In the genomic region with DNA sequence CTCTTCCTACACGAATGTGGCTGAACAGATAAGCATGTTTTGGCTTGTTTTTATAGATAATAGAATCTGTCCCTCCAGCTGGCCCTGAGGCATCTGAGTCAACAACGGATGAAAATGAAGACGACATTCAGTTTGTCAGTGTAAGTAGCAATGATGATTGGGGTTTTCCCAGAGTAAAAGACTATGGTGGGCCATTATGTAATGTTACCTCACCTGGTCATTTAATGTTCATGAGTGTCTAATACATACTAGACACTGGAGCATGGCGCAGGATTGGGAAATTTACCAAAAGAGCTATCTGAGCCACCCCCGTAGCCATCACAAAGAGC, we compare ENCODE assay signal across 8 cellular contexts. TPM values are rescaled to one million over a fixed set of nuclear protein-coding genes. Genes with fewer than 3 reads are reported as not detected.
DNase-seq lines count a peak whose midpoint lies in the region; ATAC-seq, FAIRE-seq and TF ChIP-seq lines count a peak whose summit lies in the region.
"Not testable (repeated sequence)": the region's sequence is repeated elsewhere in the genome, so short reads cannot be mapped to it uniquely, and the experiment has no call there.

No MANE protein-coding gene starts in this region.

- H3K27ac Mint-ChIP-seq in activated naive CD8-positive, alpha-beta T cell treated with anti-CD3 and anti-CD28 coated beads, Interleukin-2, amount 50 U/mL, for 24 hours; stimulated activated effector memory CD8-positive, alpha-beta T cell treated with anti-CD3 and anti-CD28 coated beads, Interleukin-12 subunit alpha, Interleukin-12 subunit beta, amount 100 ng/mL, for 72 hours: not testable (repeated sequence)

- ATAC-seq in GM19025 (IDR thresholded peaks at IDR 0.05; ENCODE audit: low read depth, unreplicated experiment): peak; percentile 20
- peak; percentile 23 for ATAC-seq in GM21423 (IDR thresholded peaks at IDR 0.05; ENCODE audit: unreplicated experiment)
- ATAC-seq in HG02759 (IDR thresholded peaks at IDR 0.05; ENCODE audit: unreplicated experiment): peak; percentile 23
- ATAC-seq in HG03097 (IDR thresholded peaks at IDR 0.05; ENCODE audit: low FRiP score, unreplicated experiment): peak; percentile 19
- ATAC-seq in HG03571 (IDR thresholded peaks at IDR 0.05; ENCODE audit: unreplicated experiment): peak; percentile 20
- ATAC-seq in activated naive CD8-positive, alpha-beta T cell treated with anti-CD3 and anti-CD28 coated beads, Interleukin-2, amount 50 U/mL, for 24 hours: peak; percentile 18
- peak; percentile 57 for ATAC-seq in stimulated activated effector memory CD8-positive, alpha-beta T cell treated with anti-CD3 and anti-CD28 coated beads, Interleukin-12 subunit alpha, Interleukin-12 subunit beta, amount 100 ng/mL, for 72 hours

- H3K4me1 Mint-ChIP-seq in activated naive CD8-positive, alpha-beta T cell treated with anti-CD3 and anti-CD28 coated beads, Interleukin-2, amount 50 U/mL, for 24 hours: peaks cover 25% of the 10 kb centered on the region
- peaks cover 21% of the 10 kb centered on the region for H3K4me1 Mint-ChIP-seq in stimulated activated effector memory CD8-positive, alpha-beta T cell treated with anti-CD3 and anti-CD28 coated beads, Interleukin-12 subunit alpha, Interleukin-12 subunit beta, amount 100 ng/mL, for 72 hours

- TF ChIP-seq POLR2A in GM12892 (IDR thresholded peaks at IDR 0.05; ENCODE audit: low read depth, low read length): not testable (repeated sequence)

- not testable (repeated sequence) for H3K9me3 Mint-ChIP-seq in activated naive CD8-positive, alpha-beta T cell treated with anti-CD3 and anti-CD28 coated beads, Interleukin-2, amount 50 U/mL, for 24 hours; stimulated activated effector memory CD8-positive, alpha-beta T cell treated with anti-CD3 and anti-CD28 coated beads, Interleukin-12 subunit alpha, Interleukin-12 subunit beta, amount 100 ng/mL, for 72 hours

- not testable (repeated sequence) for DNase-seq in GM12892 (ENCODE audit: insufficient read length); activated naive CD8-positive, alpha-beta T cell treated with anti-CD3 and anti-CD28 coated beads, Interleukin-2, amount 50 U/mL, for 24 hours; stimulated activated effector memory CD8-positive, alpha-beta T cell treated with anti-CD3 and anti-CD28 coated beads, Interleukin-12 subunit alpha, Interleukin-12 subunit beta, amount 100 ng/mL, for 72 hours (ENCODE audit: low spot score in 2 of 2)

- FAIRE-seq in GM12892 (lab: Jason Lieb, UNC): peak; percentile 98

- peaks cover 33% of the 10 kb centered on the region for H3K36me3 Mint-ChIP-seq in activated naive CD8-positive, alpha-beta T cell treated with anti-CD3 and anti-CD28 coated beads, Interleukin-2, amount 50 U/mL, for 24 hours (ENCODE audit: low read depth)
- H3K36me3 Mint-ChIP-seq in stimulated activated effector memory CD8-positive, alpha-beta T cell treated with anti-CD3 and anti-CD28 coated beads, Interleukin-12 subunit alpha, Interleukin-12 subunit beta, amount 100 ng/mL, for 72 hours: peaks cover 45% of the 10 kb centered on the region

- not testable (repeated sequence) for H3K4me3 Mint-ChIP-seq in activated naive CD8-positive, alpha-beta T cell treated with anti-CD3 and anti-CD28 coated beads, Interleukin-2, amount 50 U/mL, for 24 hours; stimulated activated effector memory CD8-positive, alpha-beta T cell treated with anti-CD3 and anti-CD28 coated beads, Interleukin-12 subunit alpha, Interleukin-12 subunit beta, amount 100 ng/mL, for 72 hours

- H3K27me3 Mint-ChIP-seq in activated naive CD8-positive, alpha-beta T cell treated with anti-CD3 and anti-CD28 coated beads, Interleukin-2, amount 50 U/mL, for 24 hours: peaks cover 23% of the 10 kb centered on the region

RNA-seq across cellular contexts. Expression of a gene that starts 0.7 kb away (rescaled TPM):
- polyA plus RNA-seq in GM12892 (2012; ENCODE audit: missing spikeins): 17.6 TPM

RNA-seq across cellular contexts. Expression of a gene that starts 42.8 kb away (rescaled TPM):
- 21.5 TPM for polyA plus RNA-seq in GM12892 (2012; ENCODE audit: missing spikeins)
